In genomic region chr17:27657620-27658019, GRCh38 we compare ENCODE assay signal across 15 cellular contexts. TPM values are rescaled to one million over a fixed set of nuclear protein-coding genes. Genes with fewer than 3 reads are reported as not detected.
DNase-seq lines count a peak whose midpoint lies in the region; TF ChIP-seq lines count a peak whose summit lies in the region.
"Had no signal": no experiment of that assay in that cellular context is flagged by ENCODE, and none has a peak within 500 bp of the region (broad histone marks: within the 10 kb centered on the region; RNA-seq: fewer than 3 reads in every experiment).

No MANE protein-coding gene starts in this region.

- no peaks in the 10 kb centered on the region for H3K4me1 ChIP-seq in mammary epithelial cell (ENCODE audit: insufficient read depth, low read length)

- no peak overlapping the region for H3K27ac ChIP-seq in mammary epithelial cell (ENCODE audit: insufficient read depth, low read depth, low read length)
- H3K27ac ChIP-seq: 22Rv1, VCaP had no signal

- CTCF ChIA-PET in mammary epithelial cell (lab: Charles Lee; ENCODE audit: low non-redundant PET) = no interaction called here

- no peak overlapping the region for H3K4me2 ChIP-seq in mammary epithelial cell (ENCODE audit: insufficient read depth, low read depth, low read length)

- H3K27me3 ChIP-seq in mammary epithelial cell (ENCODE audit: insufficient read depth, low read length) = no peaks in the 10 kb centered on the region

- H3K9me3 ChIP-seq in mammary epithelial cell (replicated peaks; ENCODE audit: insufficient read depth, low read length) = no peaks in the 10 kb centered on the region

- dilution Hi-C loops in mammary epithelial cell (cut with HindIII; ENCODE audit: low sequenced_read_pairs) = no loop called here

- DNase-seq in DMS 273 (lab: John Stamatoyannopoulos, UW; ENCODE audit: unreplicated experiment) (peak; percentile 39), DMS 273 treated with DMSO at 0.1 percent for 48 hours (lab: John Stamatoyannopoulos, UW) (no peak), NAMALWA (ENCODE audit: low spot score) (peak; percentile 29), mammary epithelial cell (peak; percentile 7), lung microvascular endothelial cell (ENCODE audit: low read depth in 2 of 2) (peak; percentile 38 to 56), NCI-H2081 treated with DMSO at 0.1 percent for 48 hours (lab: John Stamatoyannopoulos, UW) (no peak), cerebellum (ENCODE audit: low spot score) (no peak), GDM1 (lab: John Stamatoyannopoulos, UW) (no peak)
- DNase-seq: hippocampal formation; NCI-H1092 treated with DMSO at 0.1 percent for 48 hours; NCI-H446 treated with DMSO at 0.1 percent for 48 hours; SHP77 treated with DMSO at 0.1 percent for 48 hours; stimulated activated CD8-positive, alpha-beta memory T cell treated with anti-CD3 and anti-CD28 coated beads, Interleukin-4, amount 100 ng/mL, for 48 hours had no signal

- intact Hi-C loops in mammary epithelial cell (cut with micrococcal nuclease) = no loop called here

- H3K36me3 ChIP-seq in mammary epithelial cell (ENCODE audit: insufficient read depth, low read length) = no peaks in the 10 kb centered on the region

- no peaks in the 10 kb centered on the region for H3K79me2 ChIP-seq in mammary epithelial cell (ENCODE audit: insufficient read depth, low read length)

- no peak overlapping the region for H2AFZ ChIP-seq in mammary epithelial cell (ENCODE audit: low read depth, low read length)

- no peak for TF ChIP-seq CTCF in mammary epithelial cell (conservative IDR thresholded peaks at IDR 0.05 in 1 of 2, IDR thresholded peaks at IDR 0.05 in 1 of 2; ENCODE audit: extremely low read depth in 1 of 2, insufficient read depth in 1 of 2, low read depth in 1 of 2, low read length in 2 of 2)

- BruUV-seq in mammary epithelial cell (replicated peaks; lab: Mats Ljungman, UMichigan) = no TSS peak

- no peaks in the 10 kb centered on the region for H4K20me1 ChIP-seq in mammary epithelial cell (ENCODE audit: insufficient read depth, low read length)

- no peak overlapping the region for H3K9ac ChIP-seq in mammary epithelial cell (ENCODE audit: insufficient read depth, low read length)

- WGBS in mammary epithelial cell (ENCODE audit: low coverage, missing lambda C conversion rate) = 47% methylated on average over 5 of the region's 5 CpGs

- in situ Hi-C loops in mammary epithelial cell (cut with MboI; ENCODE audit: low sequenced_read_pairs in 2 of 2) = loop anchor here (10.0 to 25.0 kb wide), 4 partner anchors 105 to 570 kb away; partner anchors contain the start of gene LYRM9 (in 1 of the 2)

- no peak overlapping the region for H3K4me3 ChIP-seq in mammary epithelial cell (replicated peaks in 1 of 3; ENCODE audit: insufficient read depth in 1 of 3, low read depth in 2 of 3, low read length in 3 of 3)

RNA-seq across cellular contexts. Expression of gene LGALS9, which starts 26.6 kb away (rescaled TPM):
- total RNA-seq in mammary epithelial cell (under 1 TPM; 0.17 to 0.47 TPM), lung microvascular endothelial cell (24.8 and 25.7 TPM in 2 replicates), cerebellum (3.9 TPM)
- 0.75 TPM for polyA plus RNA-seq in mammary epithelial cell
- polyA minus RNA-seq in mammary epithelial cell = not detected

Comparison
In these comparisons a context has a peak if more than half of its experiments do, and no peak if none do; other contexts are left out.
1. DNase-seq: peak in DMS 273 (single experiment), NAMALWA (single experiment), mammary epithelial cell (single experiment) and lung microvascular endothelial cell (2 of 2); none in DMS 273 treated with DMSO at 0.1 percent for 48 hours (single experiment), NCI-H2081 treated with DMSO at 0.1 percent for 48 hours (single experiment), cerebellum (single experiment) and GDM1 (single experiment).